1 cellular context compared by ENCODE assay signal in genomic region chr11:27472398-27473016, GRCh38.
TF ChIP-seq lines count a peak whose summit lies in the region.

TSS of gene LGR4 (minus strand) at chr11:27472790. CDS start at chr11:27472302, 488 bp downstream.

TF ChIP-seq in WTC11, 78 proteins besides CTCF, POLR2A, EP300 and RAD21 (continued from another document and continues in another):
- no peak for TF ChIP-seq ZNF138 (CRISPR knock-in tag; conservative IDR thresholded peaks at IDR 0.05)
- TF ChIP-seq SMAD3 (CRISPR knock-in tag; IDR thresholded peaks at IDR 0.05; ENCODE audit: borderline replicate concordance) = no peak
- no peak for TF ChIP-seq SOX15 (CRISPR knock-in tag; IDR thresholded peaks at IDR 0.05)
- TF ChIP-seq CBFB (CRISPR knock-in tag; IDR thresholded peaks at IDR 0.05; ENCODE audit: low read depth) = no peak
- TF ChIP-seq TEAD1 (CRISPR knock-in tag; IDR thresholded peaks at IDR 0.05) = no peak
- TF ChIP-seq E2F5 (CRISPR knock-in tag; IDR thresholded peaks at IDR 0.05) = no peak
- TF ChIP-seq ZMAT4 (CRISPR knock-in tag; IDR thresholded peaks at IDR 0.05) = no peak
- no peak for TF ChIP-seq TEAD4 (CRISPR knock-in tag; IDR thresholded peaks at IDR 0.05)
- no peak for TF ChIP-seq IRF2 (CRISPR knock-in tag; IDR thresholded peaks at IDR 0.05; ENCODE audit: borderline replicate concordance, low read depth)
- TF ChIP-seq ZNF416 (CRISPR knock-in tag; IDR thresholded peaks at IDR 0.05) = no peak
- TF ChIP-seq MLX (CRISPR knock-in tag; IDR thresholded peaks at IDR 0.05) = no peak
- no peak for TF ChIP-seq ZNF281 (CRISPR knock-in tag; IDR thresholded peaks at IDR 0.05)
- 0 out of 2 replicates have a peak, but pooled peaks have one; percentile 10 for TF ChIP-seq FOXP4 (CRISPR knock-in tag; IDR thresholded peaks at IDR 0.05)
- no peak for TF ChIP-seq SP1 (CRISPR knock-in tag; conservative IDR thresholded peaks at IDR 0.05)
- no peak for TF ChIP-seq JAZF1 (CRISPR knock-in tag; IDR thresholded peaks at IDR 0.05)
- no peak for TF ChIP-seq USF2 (CRISPR knock-in tag; IDR thresholded peaks at IDR 0.05)
- TF ChIP-seq FOXJ3 (CRISPR knock-in tag; IDR thresholded peaks at IDR 0.05; ENCODE audit: borderline replicate concordance) = no peak
- TF ChIP-seq ETV6 (CRISPR knock-in tag; IDR thresholded peaks at IDR 0.05) = 0 out of 2 replicates have a peak, but pooled peaks have one; percentile 48
- TF ChIP-seq SMAD4 (CRISPR knock-in tag; IDR thresholded peaks at IDR 0.05) = no peak
- no peak for TF ChIP-seq ZNF317 (CRISPR knock-in tag; IDR thresholded peaks at IDR 0.05; ENCODE audit: borderline replicate concordance, low read depth)
- TF ChIP-seq E2F4 (CRISPR knock-in tag; IDR thresholded peaks at IDR 0.05; ENCODE audit: borderline replicate concordance, low read depth) = 0 out of 2 replicates have a peak, but pooled peaks have one; percentile 34
- TF ChIP-seq NFATC4 (CRISPR knock-in tag; IDR thresholded peaks at IDR 0.05) = no peak
- no peak for TF ChIP-seq CREM (CRISPR knock-in tag; IDR thresholded peaks at IDR 0.05)
- no peak for TF ChIP-seq ZNF263 (CRISPR knock-in tag; IDR thresholded peaks at IDR 0.05; ENCODE audit: low read depth)
- no peak for TF ChIP-seq STAT6 (CRISPR knock-in tag; conservative IDR thresholded peaks at IDR 0.05; ENCODE audit: low read depth)
- TF ChIP-seq ELF4 (CRISPR knock-in tag; IDR thresholded peaks at IDR 0.05; ENCODE audit: low read depth) = no peak
- peak; percentile 55; the same call in 1 of the 2 replicates for TF ChIP-seq MAX (CRISPR knock-in tag; IDR thresholded peaks at IDR 0.05)
- no peak for TF ChIP-seq JUN (CRISPR knock-in tag; IDR thresholded peaks at IDR 0.05)
- no peak for TF ChIP-seq PREB (CRISPR knock-in tag; IDR thresholded peaks at IDR 0.05; ENCODE audit: borderline replicate concordance)
- TF ChIP-seq ZSCAN18 (CRISPR knock-in tag; IDR thresholded peaks at IDR 0.05) = no peak
- no peak for TF ChIP-seq USF1 (CRISPR knock-in tag; IDR thresholded peaks at IDR 0.05)
- no peak for TF ChIP-seq NR2C2 (CRISPR knock-in tag; IDR thresholded peaks at IDR 0.05)
- TF ChIP-seq ATF2 (CRISPR knock-in tag; IDR thresholded peaks at IDR 0.05; ENCODE audit: borderline replicate concordance, low read depth) = no peak
- TF ChIP-seq ZNF219 (CRISPR knock-in tag; IDR thresholded peaks at IDR 0.05; ENCODE audit: borderline replicate concordance) = no peak
- TF ChIP-seq MXD4 (CRISPR knock-in tag; IDR thresholded peaks at IDR 0.05; ENCODE audit: borderline replicate concordance) = no peak
- TF ChIP-seq ATF1 (CRISPR knock-in tag; IDR thresholded peaks at IDR 0.05) = no peak
- TF ChIP-seq ERG (CRISPR knock-in tag; IDR thresholded peaks at IDR 0.05) = no peak
- TF ChIP-seq IRF1 (CRISPR knock-in tag; IDR thresholded peaks at IDR 0.05) = no peak
- no peak for TF ChIP-seq TCF7 (CRISPR knock-in tag; IDR thresholded peaks at IDR 0.05; ENCODE audit: low read depth)
- peak; percentile 72; the same call in 1 of the 2 replicates for TF ChIP-seq FOXP1 (CRISPR knock-in tag; IDR thresholded peaks at IDR 0.05; ENCODE audit: borderline replicate concordance)
- TF ChIP-seq GTF2I (CRISPR knock-in tag; conservative IDR thresholded peaks at IDR 0.05) = no peak
- TF ChIP-seq ZNF121 (CRISPR knock-in tag; IDR thresholded peaks at IDR 0.05) = no peak
- TF ChIP-seq HMGA2 (CRISPR knock-in tag; IDR thresholded peaks at IDR 0.05) = no peak
- TF ChIP-seq PRRX2 (CRISPR knock-in tag; IDR thresholded peaks at IDR 0.05) = no peak
